In the genomic region with DNA sequence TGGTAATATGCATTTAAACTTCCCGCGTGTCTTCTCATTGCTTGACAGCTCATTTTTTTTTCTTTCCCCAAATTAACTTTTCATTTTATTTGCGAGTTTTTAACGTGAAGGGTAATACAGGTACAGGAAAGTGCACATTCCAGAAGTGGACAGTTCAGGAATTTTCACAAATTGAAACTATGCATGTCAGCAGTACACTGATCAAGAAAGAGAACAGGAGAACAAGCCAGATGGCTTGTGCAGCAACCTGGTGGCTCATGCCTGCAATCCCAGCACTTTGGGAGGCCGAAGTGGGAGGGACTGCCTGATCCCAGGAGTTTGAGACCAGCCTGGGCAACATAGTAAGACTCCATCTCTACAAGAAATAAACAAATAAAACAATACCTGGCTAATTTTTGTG, we compare ENCODE assay signal across 35 cellular contexts.
"Had no signal": no experiment of that assay in that cellular context is flagged by ENCODE, and none has a peak within 500 bp of the region (broad histone marks: within the 10 kb centered on the region; RNA-seq: fewer than 3 reads in every experiment).

No MANE protein-coding gene starts in this region.

- FAIRE-seq: astrocyte, bronchial epithelial cell, TTC549 had no signal

- DNase-seq: activated B cell treated with CpG ODN at 0.5 μM for 24 hours; activated CD4-positive, alpha-beta memory T cell treated with anti-CD3 and anti-CD28 coated beads for 36 hours; activated CD4-positive, alpha-beta T cell treated with anti-CD3 and anti-CD28 coated beads for 4 hours; activated CD4-positive, alpha-beta T cell treated with anti-CD3 and anti-CD28 coated beads, Interleukin-2, amount 10 ng/mL, durations not matched to agents 24 days and 14 days; activated CD4-positive, alpha-beta T cell treated with anti-CD3 and anti-CD28 coated beads, Interleukin-2, amount 50 U/mL, for 1 hour; activated CD4-positive, alpha-beta T cell treated with anti-CD3 and anti-CD28 coated beads, Interleukin-2, amount 50 U/mL, for 4 hours; activated CD4-positive, CD25-positive, alpha-beta regulatory T cell treated with anti-CD3 and anti-CD28 coated beads, Interleukin-2, amount 50 U/mL, for 72 hours; activated CD8-positive, alpha-beta memory T cell treated with anti-CD3 and anti-CD28 coated beads, Interleukin-2, amount 50 U/mL, for 4 hours; activated CD8-positive, alpha-beta T cell treated with anti-CD3 and anti-CD28 coated beads for 36 hours; activated effector memory CD4-positive, alpha-beta T cell treated with anti-CD3 and anti-CD28 coated beads, Interleukin-2, amount 50 U/mL, for 16 hours; activated gamma-delta T cell treated with Interleukin-2 at 50 U/mL for 16 hours; activated naive CD4-positive, alpha-beta T cell; activated naive CD4-positive, alpha-beta T cell treated with anti-CD3 and anti-CD28 coated beads for 36 hours; activated naive CD4-positive, alpha-beta T cell treated with anti-CD3 and anti-CD28 coated beads, Interleukin-2, amount 50 U/mL, for 16 hours; activated naive CD8-positive, alpha-beta T cell treated with anti-CD3 and anti-CD28 coated beads for 36 hours; activated T-cell treated with anti-CD3 and anti-CD28 coated beads for 4 hours; activated T-cell treated with anti-CD3 and anti-CD28 coated beads, Interleukin-2, amount 50 U/mL, for 1 hour; activated T-cell treated with anti-CD3 and anti-CD28 coated beads, Interleukin-2, amount 50 U/mL, for 4 hours; activated T-cell treated with anti-CD3 and anti-CD28 coated beads, Interleukin-2, amount 50 U/mL, for 72 hours; adrenal gland; amniotic stem cell; aorta; body of pancreas; brain microvascular endothelial cell; caudate nucleus; cerebellar nuclear complex; T-helper 1 cell; T-helper 9 cell had no signal

- H3K27me3 ChIP-seq: adrenal gland, body of pancreas, brain microvascular endothelial cell, cardiac muscle cell had no signal

- H3K4me1 ChIP-seq: adrenal gland, body of pancreas had no signal

- H3K36me3 ChIP-seq: adrenal gland, brain microvascular endothelial cell, cardiac muscle cell had no signal

- H3K9me3 ChIP-seq: adrenal gland, body of pancreas had no signal

- ATAC-seq: activated CD8-positive, alpha-beta T cell treated with anti-CD3 and anti-CD28 coated beads for 36 hours; activated naive CD4-positive, alpha-beta T cell treated with anti-CD3 and anti-CD28 coated beads, Interleukin-2, amount 50 U/mL, for 72 hours; activated T-cell treated with anti-CD3 and anti-CD28 coated beads, Interleukin-2, amount 50 U/mL, for 4 hours; activated T-cell treated with anti-CD3 and anti-CD28 coated beads, Interleukin-2, amount 50 U/mL, for 72 hours; activated T-helper 17 cell treated with anti-CD3 and anti-CD28 coated beads, Interleukin-2, amount 50 U/mL, for 72 hours; body of pancreas had no signal

- H3K27ac ChIP-seq: adrenal gland, body of pancreas, brain microvascular endothelial cell, cardiac muscle cell, VCaP had no signal

- H3K4me3 ChIP-seq: adrenal gland, body of pancreas, cardiac muscle cell had no signal
